ENCODE assay signal across 10 cellular contexts in genomic region chr3:197367081-197367780, GRCh38.
DNase-seq lines count a peak whose midpoint lies in the region; ATAC-seq and TF ChIP-seq lines count a peak whose summit lies in the region.
"Had no signal": no experiment of that assay in that cellular context is flagged by ENCODE, and none has a peak within 500 bp of the region (broad histone marks: within the 10 kb centered on the region; RNA-seq: fewer than 3 reads in every experiment).

No MANE protein-coding gene starts in this region.

- WGBS in psoas muscle, 3 donors, result 69 to 74% (median 70%) methylated on average over 12 to 13 of the region's 13 CpGs

- no peaks in the 10 kb centered on the region for H3K27me3 Mint-ChIP-seq in chondrocyte (ENCODE audit: low read depth)
- peaks cover 13% of the 10 kb centered on the region for H3K27me3 Mint-ChIP-seq in T-helper 2 cell treated with Interferon-gamma antibody and Interleukin-4, amounts not matched to agents 5 μg/mL and 100 μg/mL, for 36 hours (ENCODE audit: low read depth)

- peak; percentile 57 for DNase-seq in GM04503 (ENCODE audit: low read depth)
- DNase-seq in NCI-H345 treated with DMSO at 0.1 percent for 48 hours (lab: John Stamatoyannopoulos, UW; ENCODE audit: unreplicated experiment), result peak; percentile 98
- DNase-seq in chondrocyte (ENCODE audit: low spot score), result no peak
- no peak for DNase-seq in psoas muscle
- no peak for DNase-seq in HAP-1 (ENCODE audit: low spot score in 2 of 2)
- DNase-seq in cerebellar nuclear complex (lab: John Stamatoyannopoulos, UW), result no peak
- no peak for DNase-seq in T-helper 2 cell treated with Interferon-gamma antibody and Interleukin-4, amounts not matched to agents 5 μg/mL and 100 μg/mL, for 36 hours (ENCODE audit: low spot score)
- no peak for DNase-seq in SIG-M5 treated with dmso at 0.1 percent for 504 hours (lab: John Stamatoyannopoulos, UW; ENCODE audit: unreplicated experiment)
- DNase-seq: aorta, T-cell had no signal

- no peak overlapping the region for H3K27ac ChIP-seq in psoas muscle

- no peaks in the 10 kb centered on the region for H3K36me3 Mint-ChIP-seq in chondrocyte (ENCODE audit: low read depth)
- H3K36me3 Mint-ChIP-seq in T-helper 2 cell treated with Interferon-gamma antibody and Interleukin-4, amounts not matched to agents 5 μg/mL and 100 μg/mL, for 36 hours (ENCODE audit: low read depth), result no peaks in the 10 kb centered on the region
- H3K36me3 Mint-ChIP-seq: T-cell had no signal

- no peak overlapping the region for H3K4me3 Mint-ChIP-seq in chondrocyte (ENCODE audit: unreplicated experiment)
- no peak overlapping the region for H3K4me3 Mint-ChIP-seq in T-helper 2 cell treated with Interferon-gamma antibody and Interleukin-4, amounts not matched to agents 5 μg/mL and 100 μg/mL, for 36 hours
- H3K4me3 Mint-ChIP-seq: T-cell had no signal

- in situ Hi-C loops in HAP-1 (cut with MboI; ENCODE audit: low sequenced_read_pairs), result no loop called here

- H3K4me3 ChIP-seq in psoas muscle, result no peak overlapping the region
- no peak overlapping the region for H3K4me3 ChIP-seq in HAP-1

- peak in 3 of 4 donors; percentile 43 to 65 (median 55) for ATAC-seq in psoas muscle
- ATAC-seq: T-cell had no signal

- H3K9me3 Mint-ChIP-seq in chondrocyte (ENCODE audit: low read depth), result no peaks in the 10 kb centered on the region
- no peaks in the 10 kb centered on the region for H3K9me3 Mint-ChIP-seq in T-helper 2 cell treated with Interferon-gamma antibody and Interleukin-4, amounts not matched to agents 5 μg/mL and 100 μg/mL, for 36 hours
- H3K9me3 Mint-ChIP-seq: T-cell had no signal

- H3K27ac Mint-ChIP-seq in chondrocyte (ENCODE audit: unreplicated experiment), result peak overlapping the region; percentile 88
- no peak overlapping the region for H3K27ac Mint-ChIP-seq in T-helper 2 cell treated with Interferon-gamma antibody and Interleukin-4, amounts not matched to agents 5 μg/mL and 100 μg/mL, for 36 hours
- H3K27ac Mint-ChIP-seq: T-cell had no signal

- H3K36me3 ChIP-seq in psoas muscle (ENCODE audit: insufficient read depth in 1 of 2, low read depth in 1 of 2), result no peaks in the 10 kb centered on the region
- H3K36me3 ChIP-seq in HAP-1 (replicated peaks), result no peaks in the 10 kb centered on the region

- peaks cover 74% of the 10 kb centered on the region for H3K4me1 Mint-ChIP-seq in chondrocyte (ENCODE audit: low read depth)
- H3K4me1 Mint-ChIP-seq in T-helper 2 cell treated with Interferon-gamma antibody and Interleukin-4, amounts not matched to agents 5 μg/mL and 100 μg/mL, for 36 hours (ENCODE audit: low read depth), result no peaks in the 10 kb centered on the region
- H3K4me1 Mint-ChIP-seq: T-cell had no signal

- TF ChIP-seq CTCF in chondrocyte (IDR thresholded peaks at IDR 0.05), result no peak
- no peak for TF ChIP-seq CTCF in psoas muscle (IDR thresholded peaks at IDR 0.05)

- intact Hi-C loops in psoas muscle (cut with DNase I), result no loop called here

- no peaks in the 10 kb centered on the region for H3K27me3 ChIP-seq in psoas muscle (ENCODE audit: insufficient read depth in 3 of 3, low read length in 2 of 3)
- no peaks in the 10 kb centered on the region; the same call in 1 of the 2 replicates for H3K27me3 ChIP-seq in HAP-1 (ENCODE audit: low read depth)

- H3K4me1 ChIP-seq in psoas muscle (peaks cover 4% of the 10 kb centered on the region), HAP-1 (peaks cover 4% of the 10 kb centered on the region; the same call in 1 of the 2 replicates)

- H3K9me3 ChIP-seq in psoas muscle (no peaks in the 10 kb centered on the region), HAP-1 (no peaks in the 10 kb centered on the region)

Comparison
In these comparisons a context has a peak if more than half of its experiments do, and no peak if none do; other contexts are left out.
1. DNase-seq: peak in GM04503 (single experiment) and NCI-H345 treated with DMSO at 0.1 percent for 48 hours (single experiment); none in chondrocyte (single experiment), psoas muscle (0 of 2), HAP-1 (0 of 2), cerebellar nuclear complex (0 of 2), T-helper 2 cell treated with Interferon-gamma antibody and Interleukin-4, amounts not matched to agents 5 μg/mL and 100 μg/mL, for 36 hours (single experiment) and SIG-M5 treated with dmso at 0.1 percent for 504 hours (single experiment).